Comparison of ENCODE assay signal across 22 cellular contexts in genomic region chr1:34320081-34320480, GRCh38.
A peak's percentile ranks its signal among the peaks of the same experiment; 100 is the strongest.
DNase-seq lines count a peak whose midpoint lies in the region; ATAC-seq, FAIRE-seq and TF ChIP-seq lines count a peak whose summit lies in the region.
"Had no signal": no experiment of that assay in that cellular context is flagged by ENCODE, and none has a peak within 500 bp of the region (broad histone marks: within the 10 kb centered on the region; RNA-seq: fewer than 3 reads in every experiment).

No MANE protein-coding gene starts in this region.

- ATAC-seq in HG03571 (IDR thresholded peaks at IDR 0.05; ENCODE audit: unreplicated experiment): no peak
- no peak for ATAC-seq in GM19351 (IDR thresholded peaks at IDR 0.05; ENCODE audit: unreplicated experiment)
- ATAC-seq: activated CD4-positive, CD25-positive, alpha-beta regulatory T cell treated with anti-CD3 and anti-CD28 coated beads, Interleukin-2, amount 50 U/mL, for 24 hours; activated CD8-positive, alpha-beta T cell treated with anti-CD3 and anti-CD28 coated beads for 36 hours; left colon; natural killer cell treated with Interleukin-12 subunit alpha and Interleukin-12 subunit beta and Interleukin-15 and Interleukin-18, amount 100 ng/mL, for 72 hours; pancreas; right cardiac atrium had no signal

- DNase-seq in NCI-H748 (lab: John Stamatoyannopoulos, UW; ENCODE audit: unreplicated experiment) (peak; percentile 44), NCI-H748 treated with DMSO at 0.1 percent for 48 hours (lab: John Stamatoyannopoulos, UW) (no peak), NCI-H1105 treated with DMSO at 0.1 percent for 48 hours (lab: John Stamatoyannopoulos, UW) (peak; percentile 20), astrocyte of the spinal cord (ENCODE audit: low read depth, low spot score) (peak; percentile 44), stromal cell of bone marrow (ENCODE audit: low read depth) (peak; percentile 3), GM12892 (ENCODE audit: insufficient read length) (no peak)
- DNase-seq: ACHN; activated CD8-positive, alpha-beta T cell treated with anti-CD3 and anti-CD28 coated beads for 36 hours; activated naive CD4-positive, alpha-beta T cell treated with anti-CD3 and anti-CD28 coated beads for 36 hours; activated T-cell treated with anti-CD3 and anti-CD28 coated beads, Interleukin-2, amount 50 U/mL, for 1 hour; DMS153; left colon; NCI-H146; NCI-H446; pancreas; right cardiac atrium had no signal

- TF ChIP-seq CTCF in astrocyte of the spinal cord (IDR thresholded peaks at IDR 0.05; ENCODE audit: low read depth, low read length): no peak

- H3K4me3 ChIP-seq in astrocyte of the spinal cord (ENCODE audit: low read depth, low read length): no peak overlapping the region
- H3K4me3 ChIP-seq: pancreas, vagina had no signal

- no peak for FAIRE-seq in GM12892 (lab: Jason Lieb, UNC)
- FAIRE-seq: H1, pancreas had no signal

- TF ChIP-seq POLR2A in GM12892 (IDR thresholded peaks at IDR 0.05; ENCODE audit: low read depth, low read length): no peak

- in situ Hi-C loops in astrocyte of the spinal cord (cut with HindIII; ENCODE audit: low sequenced_read_pairs): no loop called here

Comparison
In these comparisons a context has a peak if more than half of its experiments do, and no peak if none do; other contexts are left out.
1. DNase-seq: peak in NCI-H748 (single experiment), NCI-H1105 treated with DMSO at 0.1 percent for 48 hours (single experiment), astrocyte of the spinal cord (single experiment) and stromal cell of bone marrow (single experiment); none in NCI-H748 treated with DMSO at 0.1 percent for 48 hours (single experiment) and GM12892 (single experiment).